Comparison of ENCODE assay signal across 8 cellular contexts in genomic region chr10:30529373-30529998, GRCh38.
DNase-seq lines count a peak whose midpoint lies in the region; ATAC-seq and TF ChIP-seq lines count a peak whose summit lies in the region.

No MANE protein-coding gene starts in this region.

- H3K27ac ChIP-seq in DND-41 (ENCODE audit: low read length) (peak overlapping the region; percentile 86), MM.1S (ENCODE audit: low read length) (peak overlapping the region; percentile 93), right atrium auricular region (peak overlapping the region in 1 of 2 donors; percentile 29)

- H3K27me3 ChIP-seq in DND-41 (ENCODE audit: insufficient read depth, low read length, poor library complexity) (no peaks in the 10 kb centered on the region), MM.1S (replicated peaks; ENCODE audit: insufficient read depth, low read length) (no peaks in the 10 kb centered on the region), right atrium auricular region (no peaks in the 10 kb centered on the region)

- H3F3A ChIP-seq in MM.1S (ENCODE audit: insufficient read depth, low read length) = peaks cover 9% of the 10 kb centered on the region; the same call in 1 of the 2 replicates

- H3K4me1 ChIP-seq in DND-41 (ENCODE audit: insufficient read depth, low read length) (peaks cover 55% of the 10 kb centered on the region), MM.1S (ENCODE audit: low read length) (no peaks in the 10 kb centered on the region), right atrium auricular region (no peaks in the 10 kb centered on the region)

- no peaks in the 10 kb centered on the region for H3K9me3 Mint-ChIP-seq in chondrocyte (ENCODE audit: low read depth)

- H3K4me2 ChIP-seq in DND-41 (ENCODE audit: insufficient read depth, low read length) (peak overlapping the region; percentile 82), MM.1S (ENCODE audit: low read depth, low read length) (peak overlapping the region; percentile 66)

- H3K27me3 Mint-ChIP-seq in chondrocyte (ENCODE audit: low read depth) = no peaks in the 10 kb centered on the region

- no peaks in the 10 kb centered on the region for H4K20me1 ChIP-seq in DND-41 (ENCODE audit: insufficient read depth, low read length)
- no peaks in the 10 kb centered on the region for H4K20me1 ChIP-seq in MM.1S (ENCODE audit: insufficient read depth, low read length)

- H3K4me1 Mint-ChIP-seq in chondrocyte (ENCODE audit: low read depth) = no peaks in the 10 kb centered on the region

- no peak for TF ChIP-seq CTCF in DND-41 (IDR thresholded peaks at IDR 0.05; ENCODE audit: borderline replicate concordance, extremely low read depth, low read length, poor library complexity, severe bottlenecking)
- no peak for TF ChIP-seq CTCF in MM.1S (IDR thresholded peaks at IDR 0.05; ENCODE audit: low read length)
- no peak for TF ChIP-seq CTCF in right atrium auricular region (IDR thresholded peaks at IDR 0.05)
- TF ChIP-seq CTCF in chondrocyte (IDR thresholded peaks at IDR 0.05) = no peak

- DNase-seq in DND-41 (peak; percentile 80), MM.1S (peak; percentile 87), right atrium auricular region (ENCODE audit: low spot score) (peak; percentile 80), NCI-H510A treated with DMSO at 0.1 percent for 48 hours (lab: John Stamatoyannopoulos, UW) (no peak), chondrocyte (ENCODE audit: low spot score) (no peak)
- DNase-seq in activated CD8-positive, alpha-beta memory T cell treated with anti-CD3 and anti-CD28 coated beads, Interleukin-2, amount 50 U/mL, for 4 hours = peak; percentile 69
- DNase-seq in stimulated activated CD4-positive, alpha-beta T cell treated with anti-CD3 and anti-CD28 coated beads, TNF-alpha, amount 100 ng/mL, for 48 hours (ENCODE audit: low read depth in 3 of 3) = peak; percentile 35 to 64 (median 58)

- H3K27ac Mint-ChIP-seq in chondrocyte (ENCODE audit: unreplicated experiment) = no peak overlapping the region

- H3K4me3 ChIP-seq in DND-41 (ENCODE audit: low read depth in 1 of 2, low read length in 2 of 2) = peak overlapping the region in 1 of 2 experiments; percentile 55; a peak in 3 of 4 replicates
- H3K4me3 ChIP-seq in MM.1S (ENCODE audit: low read length) = peak overlapping the region; percentile 57
- no peak overlapping the region for H3K4me3 ChIP-seq in right atrium auricular region

- H3K79me2 ChIP-seq in DND-41 (ENCODE audit: insufficient read depth, low read length) = no peaks in the 10 kb centered on the region
- no peaks in the 10 kb centered on the region for H3K79me2 ChIP-seq in MM.1S (ENCODE audit: low read length)

- H3K9ac ChIP-seq in DND-41 (ENCODE audit: low read depth, low read length) (peak overlapping the region; percentile 46), MM.1S (ENCODE audit: low read length) (peak overlapping the region; percentile 82)

- ATAC-seq in DND-41 (ENCODE audit: insufficient read depth, low read depth) (peak; percentile 85), GM21576 (IDR thresholded peaks at IDR 0.05; ENCODE audit: unreplicated experiment) (peak; percentile 72)

- H3K4me3 Mint-ChIP-seq in chondrocyte (ENCODE audit: unreplicated experiment) = no peak overlapping the region

- H3K36me3 ChIP-seq in DND-41 (ENCODE audit: insufficient read depth, low read length) (no peaks in the 10 kb centered on the region), MM.1S (replicated peaks; ENCODE audit: insufficient read depth, low read length) (no peaks in the 10 kb centered on the region), right atrium auricular region (no peaks in the 10 kb centered on the region)

- no peaks in the 10 kb centered on the region for H3K9me2 ChIP-seq in MM.1S (replicated peaks; ENCODE audit: insufficient read depth, low read length)

- H2AFZ ChIP-seq in DND-41 (ENCODE audit: low read depth, low read length) = peak overlapping the region; percentile 90
- H2AFZ ChIP-seq in MM.1S (ENCODE audit: low read length) = peak overlapping the region; percentile 69

- H3K36me3 Mint-ChIP-seq in chondrocyte (ENCODE audit: low read depth) = no peaks in the 10 kb centered on the region

- H3K9me3 ChIP-seq in DND-41 (ENCODE audit: insufficient read depth, low read length, severe bottlenecking) = no peaks in the 10 kb centered on the region
- no peaks in the 10 kb centered on the region for H3K9me3 ChIP-seq in MM.1S (replicated peaks; ENCODE audit: insufficient read depth, low read length)
- H3K9me3 ChIP-seq in right atrium auricular region = no peaks in the 10 kb centered on the region

Comparison
In these comparisons a context has a peak if more than half of its experiments do, and no peak if none do; other contexts are left out.
1. DNase-seq: peak in DND-41 (single experiment), MM.1S (single experiment), activated CD8-positive, alpha-beta memory T cell treated with anti-CD3 and anti-CD28 coated beads, Interleukin-2, amount 50 U/mL, for 4 hours (single experiment), right atrium auricular region (single experiment) and stimulated activated CD4-positive, alpha-beta T cell treated with anti-CD3 and anti-CD28 coated beads, TNF-alpha, amount 100 ng/mL, for 48 hours (3 of 3); none in NCI-H510A treated with DMSO at 0.1 percent for 48 hours (single experiment) and chondrocyte (single experiment).